1 cellular context compared by ENCODE assay signal in the genomic region with DNA sequence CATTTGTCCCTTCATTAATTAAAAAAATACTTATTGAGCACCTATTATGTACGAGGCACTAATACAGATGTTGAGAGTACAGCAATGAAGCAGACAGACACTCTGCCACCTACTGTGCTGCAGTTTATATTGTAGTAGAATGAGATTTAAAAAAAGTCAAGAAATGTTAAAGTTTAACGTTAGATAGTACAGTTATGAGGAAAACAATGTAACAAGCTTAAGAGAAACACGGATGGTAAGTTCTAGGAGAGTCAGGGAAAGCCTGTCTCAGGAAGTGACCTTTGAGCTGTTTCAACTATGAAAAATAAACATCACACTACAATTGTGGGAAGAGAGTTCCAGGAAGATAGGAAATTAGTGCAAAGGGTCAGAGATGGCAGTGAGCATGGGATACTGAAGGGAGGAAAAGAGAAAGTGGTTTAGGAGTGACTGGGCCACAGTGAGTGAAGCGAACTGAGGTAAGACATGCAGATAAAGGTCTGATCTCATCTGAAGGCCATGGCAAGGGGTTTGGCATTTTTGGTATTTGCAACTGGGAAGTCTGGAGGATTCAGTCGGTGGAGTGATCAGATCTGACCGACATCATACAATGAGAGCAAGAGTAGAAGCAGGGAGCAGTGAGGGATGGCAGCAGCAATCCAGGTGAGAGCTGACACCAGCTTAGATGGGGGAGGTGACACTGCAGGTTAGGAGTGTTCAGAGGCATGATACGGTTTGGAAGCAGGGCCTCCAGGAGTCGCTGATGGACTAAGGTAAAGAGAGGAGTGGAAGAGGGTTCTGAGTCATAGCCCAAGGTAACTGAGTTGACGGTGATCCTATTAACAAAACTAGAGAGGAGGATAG.
TF ChIP-seq lines count a peak whose summit lies in the region.

No MANE protein-coding gene starts in this region.

TF ChIP-seq in HepG2, 621 proteins besides CTCF, POLR2A, EP300 and RAD21 (continued from another document and continues in another):
- TF ChIP-seq, protein P1, sequence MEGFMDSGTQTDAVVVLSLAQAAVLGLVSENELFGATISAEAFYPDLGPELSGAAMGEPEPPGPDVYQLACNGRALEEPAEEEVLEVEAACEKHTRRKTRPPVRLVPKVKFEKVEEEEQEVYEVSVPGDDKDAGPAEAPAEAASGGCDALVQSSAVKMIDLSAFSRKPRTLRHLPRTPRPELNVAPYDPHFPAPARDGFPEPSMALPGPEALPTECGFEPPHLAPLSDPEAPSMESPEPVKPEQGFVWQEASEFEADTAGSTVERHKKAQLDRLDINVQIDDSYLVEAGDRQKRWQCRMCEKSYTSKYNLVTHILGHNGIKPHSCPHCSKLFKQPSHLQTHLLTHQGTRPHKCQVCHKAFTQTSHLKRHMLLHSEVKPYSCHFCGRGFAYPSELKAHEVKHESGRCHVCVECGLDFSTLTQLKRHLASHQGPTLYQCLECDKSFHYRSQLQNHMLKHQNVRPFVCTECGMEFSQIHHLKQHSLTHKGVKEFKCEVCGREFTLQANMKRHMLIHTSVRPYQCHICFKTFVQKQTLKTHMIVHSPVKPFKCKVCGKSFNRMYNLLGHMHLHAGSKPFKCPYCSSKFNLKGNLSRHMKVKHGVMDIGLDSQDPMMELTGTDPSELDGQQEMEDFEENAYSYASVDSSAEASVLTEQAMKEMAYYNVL (CRISPR knock-in tag; IDR thresholded peaks at IDR 0.05; ENCODE audit: borderline replicate concordance), result peak; percentile 95
- peak; percentile 73; the same call in 1 of the 2 replicates for TF ChIP-seq NR2F6 (IDR thresholded peaks at IDR 0.05)
- peak; percentile 91 for TF ChIP-seq NR2F6 (CRISPR knock-in tag; IDR thresholded peaks at IDR 0.05)
- TF ChIP-seq TAF1 (CRISPR knock-in tag; IDR thresholded peaks at IDR 0.05), result peak; percentile 44; the same call in 1 of the 2 replicates
- TF ChIP-seq KDM6A (CRISPR knock-in tag; IDR thresholded peaks at IDR 0.05; ENCODE audit: low read depth), result peak; percentile 97
- TF ChIP-seq SOX5 (CRISPR knock-in tag; IDR thresholded peaks at IDR 0.05; ENCODE audit: borderline replicate concordance), result peak; percentile 99
- TF ChIP-seq, protein P2, sequence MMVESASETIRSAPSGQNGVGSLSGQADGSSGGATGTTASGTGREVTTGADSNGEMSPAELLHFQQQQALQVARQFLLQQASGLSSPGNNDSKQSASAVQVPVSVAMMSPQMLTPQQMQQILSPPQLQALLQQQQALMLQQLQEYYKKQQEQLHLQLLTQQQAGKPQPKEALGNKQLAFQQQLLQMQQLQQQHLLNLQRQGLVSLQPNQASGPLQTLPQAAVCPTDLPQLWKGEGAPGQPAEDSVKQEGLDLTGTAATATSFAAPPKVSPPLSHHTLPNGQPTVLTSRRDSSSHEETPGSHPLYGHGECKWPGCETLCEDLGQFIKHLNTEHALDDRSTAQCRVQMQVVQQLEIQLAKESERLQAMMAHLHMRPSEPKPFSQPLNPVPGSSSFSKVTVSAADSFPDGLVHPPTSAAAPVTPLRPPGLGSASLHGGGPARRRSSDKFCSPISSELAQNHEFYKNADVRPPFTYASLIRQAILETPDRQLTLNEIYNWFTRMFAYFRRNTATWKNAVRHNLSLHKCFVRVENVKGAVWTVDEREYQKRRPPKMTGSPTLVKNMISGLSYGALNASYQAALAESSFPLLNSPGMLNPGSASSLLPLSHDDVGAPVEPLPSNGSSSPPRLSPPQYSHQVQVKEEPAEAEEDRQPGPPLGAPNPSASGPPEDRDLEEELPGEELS (CRISPR knock-in tag; IDR thresholded peaks at IDR 0.05), result peak; percentile 91
- peak; percentile 71; the same call in 1 of the 2 replicates for TF ChIP-seq NAIF1 (CRISPR knock-in tag; IDR thresholded peaks at IDR 0.05; ENCODE audit: borderline replicate concordance)
- TF ChIP-seq AHR (CRISPR knock-in tag; IDR thresholded peaks at IDR 0.05), result no peak
- peak; percentile 91 for TF ChIP-seq MIXL1 (CRISPR knock-in tag; IDR thresholded peaks at IDR 0.05)
- TF ChIP-seq, protein P3, sequence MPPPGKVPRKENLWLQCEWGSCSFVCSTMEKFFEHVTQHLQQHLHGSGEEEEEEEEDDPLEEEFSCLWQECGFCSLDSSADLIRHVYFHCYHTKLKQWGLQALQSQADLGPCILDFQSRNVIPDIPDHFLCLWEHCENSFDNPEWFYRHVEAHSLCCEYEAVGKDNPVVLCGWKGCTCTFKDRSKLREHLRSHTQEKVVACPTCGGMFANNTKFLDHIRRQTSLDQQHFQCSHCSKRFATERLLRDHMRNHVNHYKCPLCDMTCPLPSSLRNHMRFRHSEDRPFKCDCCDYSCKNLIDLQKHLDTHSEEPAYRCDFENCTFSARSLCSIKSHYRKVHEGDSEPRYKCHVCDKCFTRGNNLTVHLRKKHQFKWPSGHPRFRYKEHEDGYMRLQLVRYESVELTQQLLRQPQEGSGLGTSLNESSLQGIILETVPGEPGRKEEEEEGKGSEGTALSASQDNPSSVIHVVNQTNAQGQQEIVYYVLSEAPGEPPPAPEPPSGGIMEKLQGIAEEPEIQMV (CRISPR knock-in tag; IDR thresholded peaks at IDR 0.05; ENCODE audit: low read depth), result no peak
- no peak for TF ChIP-seq AGO2 (optimal IDR thresholded peaks at IDR 0.05; ENCODE audit: low read depth, low read length)
- TF ChIP-seq GFI1 (CRISPR knock-in tag; IDR thresholded peaks at IDR 0.05; ENCODE audit: borderline replicate concordance), result peak; percentile 55; the same call in 1 of the 2 replicates
- TF ChIP-seq KLF6 (CRISPR knock-in tag; IDR thresholded peaks at IDR 0.05), result peak; percentile 64; the same call in 1 of the 2 replicates
- TF ChIP-seq, protein P4, sequence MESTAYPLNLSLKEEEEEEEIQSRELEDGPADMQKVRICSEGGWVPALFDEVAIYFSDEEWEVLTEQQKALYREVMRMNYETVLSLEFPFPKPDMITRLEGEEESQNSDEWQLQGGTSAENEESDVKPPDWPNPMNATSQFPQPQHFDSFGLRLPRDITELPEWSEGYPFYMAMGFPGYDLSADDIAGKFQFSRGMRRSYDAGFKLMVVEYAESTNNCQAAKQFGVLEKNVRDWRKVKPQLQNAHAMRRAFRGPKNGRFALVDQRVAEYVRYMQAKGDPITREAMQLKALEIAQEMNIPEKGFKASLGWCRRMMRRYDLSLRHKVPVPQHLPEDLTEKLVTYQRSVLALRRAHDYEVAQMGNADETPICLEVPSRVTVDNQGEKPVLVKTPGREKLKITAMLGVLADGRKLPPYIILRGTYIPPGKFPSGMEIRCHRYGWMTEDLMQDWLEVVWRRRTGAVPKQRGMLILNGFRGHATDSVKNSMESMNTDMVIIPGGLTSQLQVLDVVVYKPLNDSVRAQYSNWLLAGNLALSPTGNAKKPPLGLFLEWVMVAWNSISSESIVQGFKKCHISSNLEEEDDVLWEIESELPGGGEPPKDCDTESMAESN (CRISPR knock-in tag; conservative IDR thresholded peaks at IDR 0.05), result peak; percentile 44
- TF ChIP-seq, protein P5, sequence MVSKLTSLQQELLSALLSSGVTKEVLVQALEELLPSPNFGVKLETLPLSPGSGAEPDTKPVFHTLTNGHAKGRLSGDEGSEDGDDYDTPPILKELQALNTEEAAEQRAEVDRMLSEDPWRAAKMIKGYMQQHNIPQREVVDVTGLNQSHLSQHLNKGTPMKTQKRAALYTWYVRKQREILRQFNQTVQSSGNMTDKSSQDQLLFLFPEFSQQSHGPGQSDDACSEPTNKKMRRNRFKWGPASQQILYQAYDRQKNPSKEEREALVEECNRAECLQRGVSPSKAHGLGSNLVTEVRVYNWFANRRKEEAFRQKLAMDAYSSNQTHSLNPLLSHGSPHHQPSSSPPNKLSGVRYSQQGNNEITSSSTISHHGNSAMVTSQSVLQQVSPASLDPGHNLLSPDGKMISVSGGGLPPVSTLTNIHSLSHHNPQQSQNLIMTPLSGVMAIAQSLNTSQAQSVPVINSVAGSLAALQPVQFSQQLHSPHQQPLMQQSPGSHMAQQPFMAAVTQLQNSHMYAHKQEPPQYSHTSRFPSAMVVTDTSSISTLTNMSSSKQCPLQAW (CRISPR knock-in tag; IDR thresholded peaks at IDR 0.05), result peak; percentile 90
- peak; percentile 74; the same call in 1 of the 2 replicates for TF ChIP-seq ZNF12 (CRISPR knock-in tag; IDR thresholded peaks at IDR 0.05)
- TF ChIP-seq, protein P6, sequence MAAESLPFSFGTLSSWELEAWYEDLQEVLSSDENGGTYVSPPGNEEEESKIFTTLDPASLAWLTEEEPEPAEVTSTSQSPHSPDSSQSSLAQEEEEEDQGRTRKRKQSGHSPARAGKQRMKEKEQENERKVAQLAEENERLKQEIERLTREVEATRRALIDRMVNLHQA (CRISPR knock-in tag; IDR thresholded peaks at IDR 0.05), result no peak; the same call in 1 of the 2 replicates
- TF ChIP-seq CREB1 (IDR thresholded peaks at IDR 0.05), result peak; percentile 0; the same call in 1 of the 2 replicates
- peak; percentile 77 for TF ChIP-seq CREB1 (CRISPR knock-in tag; IDR thresholded peaks at IDR 0.05)
- TF ChIP-seq PCBP2 (optimal IDR thresholded peaks at IDR 0.05; ENCODE audit: low read depth, low read length, poor library complexity, severe bottlenecking), result no peak
- no peak for TF ChIP-seq ZNF484 (CRISPR knock-in tag; IDR thresholded peaks at IDR 0.05; ENCODE audit: borderline replicate concordance, low read depth)
- TF ChIP-seq, protein P7, sequence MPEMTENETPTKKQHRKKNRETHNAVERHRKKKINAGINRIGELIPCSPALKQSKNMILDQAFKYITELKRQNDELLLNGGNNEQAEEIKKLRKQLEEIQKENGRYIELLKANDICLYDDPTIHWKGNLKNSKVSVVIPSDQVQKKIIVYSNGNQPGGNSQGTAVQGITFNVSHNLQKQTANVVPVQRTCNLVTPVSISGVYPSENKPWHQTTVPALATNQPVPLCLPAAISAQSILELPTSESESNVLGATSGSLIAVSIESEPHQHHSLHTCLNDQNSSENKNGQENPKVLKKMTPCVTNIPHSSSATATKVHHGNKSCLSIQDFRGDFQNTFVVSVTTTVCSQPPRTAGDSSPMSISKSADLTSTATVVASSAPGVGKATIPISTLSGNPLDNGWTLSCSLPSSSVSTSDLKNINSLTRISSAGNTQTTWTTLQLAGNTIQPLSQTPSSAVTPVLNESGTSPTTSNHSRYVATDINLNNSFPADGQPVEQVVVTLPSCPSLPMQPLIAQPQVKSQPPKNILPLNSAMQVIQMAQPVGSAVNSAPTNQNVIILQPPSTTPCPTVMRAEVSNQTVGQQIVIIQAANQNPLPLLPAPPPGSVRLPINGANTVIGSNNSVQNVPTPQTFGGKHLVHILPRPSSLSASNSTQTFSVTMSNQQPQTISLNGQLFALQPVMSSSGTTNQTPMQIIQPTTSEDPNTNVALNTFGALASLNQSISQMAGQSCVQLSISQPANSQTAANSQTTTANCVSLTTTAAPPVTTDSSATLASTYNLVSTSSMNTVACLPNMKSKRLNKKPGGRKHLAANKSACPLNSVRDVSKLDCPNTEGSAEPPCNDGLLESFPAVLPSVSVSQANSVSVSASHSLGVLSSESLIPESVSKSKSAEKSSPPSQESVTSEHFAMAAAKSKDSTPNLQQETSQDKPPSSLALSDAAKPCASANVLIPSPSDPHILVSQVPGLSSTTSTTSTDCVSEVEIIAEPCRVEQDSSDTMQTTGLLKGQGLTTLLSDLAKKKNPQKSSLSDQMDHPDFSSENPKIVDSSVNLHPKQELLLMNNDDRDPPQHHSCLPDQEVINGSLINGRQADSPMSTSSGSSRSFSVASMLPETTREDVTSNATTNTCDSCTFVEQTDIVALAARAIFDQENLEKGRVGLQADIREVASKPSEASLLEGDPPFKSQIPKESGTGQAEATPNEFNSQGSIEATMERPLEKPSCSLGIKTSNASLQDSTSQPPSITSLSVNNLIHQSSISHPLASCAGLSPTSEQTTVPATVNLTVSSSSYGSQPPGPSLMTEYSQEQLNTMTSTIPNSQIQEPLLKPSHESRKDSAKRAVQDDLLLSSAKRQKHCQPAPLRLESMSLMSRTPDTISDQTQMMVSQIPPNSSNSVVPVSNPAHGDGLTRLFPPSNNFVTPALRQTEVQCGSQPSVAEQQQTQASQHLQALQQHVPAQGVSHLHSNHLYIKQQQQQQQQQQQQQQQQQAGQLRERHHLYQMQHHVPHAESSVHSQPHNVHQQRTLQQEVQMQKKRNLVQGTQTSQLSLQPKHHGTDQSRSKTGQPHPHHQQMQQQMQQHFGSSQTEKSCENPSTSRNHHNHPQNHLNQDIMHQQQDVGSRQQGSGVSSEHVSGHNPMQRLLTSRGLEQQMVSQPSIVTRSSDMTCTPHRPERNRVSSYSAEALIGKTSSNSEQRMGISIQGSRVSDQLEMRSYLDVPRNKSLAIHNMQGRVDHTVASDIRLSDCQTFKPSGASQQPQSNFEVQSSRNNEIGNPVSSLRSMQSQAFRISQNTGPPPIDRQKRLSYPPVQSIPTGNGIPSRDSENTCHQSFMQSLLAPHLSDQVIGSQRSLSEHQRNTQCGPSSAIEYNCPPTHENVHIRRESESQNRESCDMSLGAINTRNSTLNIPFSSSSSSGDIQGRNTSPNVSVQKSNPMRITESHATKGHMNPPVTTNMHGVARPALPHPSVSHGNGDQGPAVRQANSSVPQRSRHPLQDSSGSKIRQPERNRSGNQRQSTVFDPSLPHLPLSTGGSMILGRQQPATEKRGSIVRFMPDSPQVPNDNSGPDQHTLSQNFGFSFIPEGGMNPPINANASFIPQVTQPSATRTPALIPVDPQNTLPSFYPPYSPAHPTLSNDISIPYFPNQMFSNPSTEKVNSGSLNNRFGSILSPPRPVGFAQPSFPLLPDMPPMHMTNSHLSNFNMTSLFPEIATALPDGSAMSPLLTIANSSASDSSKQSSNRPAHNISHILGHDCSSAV (CRISPR knock-in tag; IDR thresholded peaks at IDR 0.05; ENCODE audit: borderline replicate concordance), result 0 out of 2 replicates have a peak, but pooled peaks have one; percentile 1
- TF ChIP-seq ZFP36L1 (CRISPR knock-in tag; IDR thresholded peaks at IDR 0.05), result peak; percentile 58; the same call in 1 of the 2 replicates
- no peak for TF ChIP-seq ZNF709 (CRISPR knock-in tag; IDR thresholded peaks at IDR 0.05)
- TF ChIP-seq, protein P8, sequence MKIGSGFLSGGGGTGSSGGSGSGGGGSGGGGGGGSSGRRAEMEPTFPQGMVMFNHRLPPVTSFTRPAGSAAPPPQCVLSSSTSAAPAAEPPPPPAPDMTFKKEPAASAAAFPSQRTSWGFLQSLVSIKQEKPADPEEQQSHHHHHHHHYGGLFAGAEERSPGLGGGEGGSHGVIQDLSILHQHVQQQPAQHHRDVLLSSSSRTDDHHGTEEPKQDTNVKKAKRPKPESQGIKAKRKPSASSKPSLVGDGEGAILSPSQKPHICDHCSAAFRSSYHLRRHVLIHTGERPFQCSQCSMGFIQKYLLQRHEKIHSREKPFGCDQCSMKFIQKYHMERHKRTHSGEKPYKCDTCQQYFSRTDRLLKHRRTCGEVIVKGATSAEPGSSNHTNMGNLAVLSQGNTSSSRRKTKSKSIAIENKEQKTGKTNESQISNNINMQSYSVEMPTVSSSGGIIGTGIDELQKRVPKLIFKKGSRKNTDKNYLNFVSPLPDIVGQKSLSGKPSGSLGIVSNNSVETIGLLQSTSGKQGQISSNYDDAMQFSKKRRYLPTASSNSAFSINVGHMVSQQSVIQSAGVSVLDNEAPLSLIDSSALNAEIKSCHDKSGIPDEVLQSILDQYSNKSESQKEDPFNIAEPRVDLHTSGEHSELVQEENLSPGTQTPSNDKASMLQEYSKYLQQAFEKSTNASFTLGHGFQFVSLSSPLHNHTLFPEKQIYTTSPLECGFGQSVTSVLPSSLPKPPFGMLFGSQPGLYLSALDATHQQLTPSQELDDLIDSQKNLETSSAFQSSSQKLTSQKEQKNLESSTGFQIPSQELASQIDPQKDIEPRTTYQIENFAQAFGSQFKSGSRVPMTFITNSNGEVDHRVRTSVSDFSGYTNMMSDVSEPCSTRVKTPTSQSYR (CRISPR knock-in tag; IDR thresholded peaks at IDR 0.05; ENCODE audit: borderline replicate concordance), result peak; percentile 87
- TF ChIP-seq MTA1 (CRISPR knock-in tag; IDR thresholded peaks at IDR 0.05; ENCODE audit: borderline replicate concordance), result no peak
- no peak for TF ChIP-seq ZNF567 (CRISPR knock-in tag; IDR thresholded peaks at IDR 0.05; ENCODE audit: borderline replicate concordance)
- TF ChIP-seq EHMT2 (IDR thresholded peaks at IDR 0.05; ENCODE audit: borderline replicate concordance, low read depth, low read length), result peak; percentile 73; the same call in 1 of the 2 replicates
- TF ChIP-seq RFX3 (CRISPR knock-in tag; IDR thresholded peaks at IDR 0.05), result peak; percentile 44; the same call in 1 of the 2 replicates
